1 cellular context compared by ENCODE assay signal in genomic region chr22:26797910-26798309, GRCh38.
TF ChIP-seq lines count a peak whose summit lies in the region.

No MANE protein-coding gene starts in this region.

TF ChIP-seq in SK-N-SH treated with all-trans-retinoic acid at 6 μM for 48 hours, 23 proteins besides CTCF, POLR2A, EP300 and RAD21 (continued from another document):
- TF ChIP-seq, protein P1, sequence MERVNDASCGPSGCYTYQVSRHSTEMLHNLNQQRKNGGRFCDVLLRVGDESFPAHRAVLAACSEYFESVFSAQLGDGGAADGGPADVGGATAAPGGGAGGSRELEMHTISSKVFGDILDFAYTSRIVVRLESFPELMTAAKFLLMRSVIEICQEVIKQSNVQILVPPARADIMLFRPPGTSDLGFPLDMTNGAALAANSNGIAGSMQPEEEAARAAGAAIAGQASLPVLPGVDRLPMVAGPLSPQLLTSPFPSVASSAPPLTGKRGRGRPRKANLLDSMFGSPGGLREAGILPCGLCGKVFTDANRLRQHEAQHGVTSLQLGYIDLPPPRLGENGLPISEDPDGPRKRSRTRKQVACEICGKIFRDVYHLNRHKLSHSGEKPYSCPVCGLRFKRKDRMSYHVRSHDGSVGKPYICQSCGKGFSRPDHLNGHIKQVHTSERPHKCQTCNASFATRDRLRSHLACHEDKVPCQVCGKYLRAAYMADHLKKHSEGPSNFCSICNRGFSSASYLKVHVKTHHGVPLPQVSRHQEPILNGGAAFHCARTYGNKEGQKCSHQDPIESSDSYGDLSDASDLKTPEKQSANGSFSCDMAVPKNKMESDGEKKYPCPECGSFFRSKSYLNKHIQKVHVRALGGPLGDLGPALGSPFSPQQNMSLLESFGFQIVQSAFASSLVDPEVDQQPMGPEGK (CRISPR knock-in tag; IDR thresholded peaks at IDR 0.05; ENCODE audit: borderline replicate concordance): no peak
- no peak for TF ChIP-seq TCF4 (CRISPR knock-in tag; IDR thresholded peaks at IDR 0.05; ENCODE audit: borderline replicate concordance)
- TF ChIP-seq ZNF70 (CRISPR knock-in tag; IDR thresholded peaks at IDR 0.05): no peak
- no peak for TF ChIP-seq ISL1 (CRISPR knock-in tag; IDR thresholded peaks at IDR 0.05)
TF ChIP-seq in SK-N-SH treated with all-trans-retinoic acid at 6 μM for 48 hours: peak in this region for 0.
